Comparison of ENCODE assay signal across 9 cellular contexts in genomic region chr9:73869261-73869660, GRCh38.
DNase-seq lines count a peak whose midpoint lies in the region; ATAC-seq and TF ChIP-seq lines count a peak whose summit lies in the region.
"Had no signal": no experiment of that assay in that cellular context is flagged by ENCODE, and none has a peak within 500 bp of the region (broad histone marks: within the 10 kb centered on the region; RNA-seq: fewer than 3 reads in every experiment).

No MANE protein-coding gene starts in this region.

- no peak overlapping the region for H3K27ac ChIP-seq in gastroesophageal sphincter
- H3K27ac ChIP-seq: ascending aorta had no signal

- TF ChIP-seq POLR2A in gastroesophageal sphincter (IDR thresholded peaks at IDR 0.05): no peak

- no peak overlapping the region for H3K4me3 ChIP-seq in gastroesophageal sphincter
- H3K4me3 ChIP-seq: ascending aorta had no signal

- no peaks in the 10 kb centered on the region for H3K36me3 ChIP-seq in gastroesophageal sphincter
- H3K36me3 ChIP-seq: ascending aorta had no signal

- H3K27ac Mint-ChIP-seq in activated T-helper 1 cell treated with anti-CD3 and anti-CD28 coated beads, Interleukin-12 subunit alpha, Interleukin-12 subunit beta, Interleukin-2, Interleukin-4 antibody, amounts not matched to agents 30 ng/mL and 10 ng/mL and 1 ng/mL, durations not matched to agents 14 hours and 24 hours and 36 hours: no peak overlapping the region
- peak overlapping the region in 1 of 2 donors; percentile 71 for H3K27ac Mint-ChIP-seq in natural killer cell

- H3K36me3 Mint-ChIP-seq in activated T-helper 1 cell treated with anti-CD3 and anti-CD28 coated beads, Interleukin-12 subunit alpha, Interleukin-12 subunit beta, Interleukin-2, Interleukin-4 antibody, amounts not matched to agents 30 ng/mL and 10 ng/mL and 1 ng/mL, durations not matched to agents 14 hours and 24 hours and 36 hours (ENCODE audit: low read depth): no peaks in the 10 kb centered on the region
- H3K36me3 Mint-ChIP-seq in natural killer cell: no peaks in the 10 kb centered on the region

- TF ChIP-seq EP300 in gastroesophageal sphincter (IDR thresholded peaks at IDR 0.05): no peak

- peaks cover 5% of the 10 kb centered on the region for H3K4me1 Mint-ChIP-seq in activated T-helper 1 cell treated with anti-CD3 and anti-CD28 coated beads, Interleukin-12 subunit alpha, Interleukin-12 subunit beta, Interleukin-2, Interleukin-4 antibody, amounts not matched to agents 30 ng/mL and 10 ng/mL and 1 ng/mL, durations not matched to agents 14 hours and 24 hours and 36 hours (ENCODE audit: low read depth)
- H3K4me1 Mint-ChIP-seq in natural killer cell: peaks cover 0 to 11% of the 10 kb centered on the region in 2 donors

- DNase-seq in AML-193 (lab: John Stamatoyannopoulos, UW): peak; percentile 18 to 27
- peak; percentile 88 for DNase-seq in NCI-H2107 treated with DMSO at 0.1 percent for 48 hours (lab: John Stamatoyannopoulos, UW; ENCODE audit: unreplicated experiment)
- peak; percentile 1 for DNase-seq in activated T-helper 1 cell treated with anti-CD3 and anti-CD28 coated beads, Interleukin-12 subunit alpha, Interleukin-12 subunit beta, Interleukin-2, Interleukin-4 antibody, amounts not matched to agents 30 ng/mL and 10 ng/mL and 1 ng/mL, durations not matched to agents 14 hours and 24 hours and 36 hours (ENCODE audit: low spot score)
- DNase-seq in natural killer cell: peak; percentile 33
- DNase-seq in NCI-H510A treated with DMSO at 0.1 percent for 48 hours (lab: John Stamatoyannopoulos, UW): no peak

- no peaks in the 10 kb centered on the region for H3K27me3 Mint-ChIP-seq in activated T-helper 1 cell treated with anti-CD3 and anti-CD28 coated beads, Interleukin-12 subunit alpha, Interleukin-12 subunit beta, Interleukin-2, Interleukin-4 antibody, amounts not matched to agents 30 ng/mL and 10 ng/mL and 1 ng/mL, durations not matched to agents 14 hours and 24 hours and 36 hours (ENCODE audit: insufficient read depth)
- peaks cover 7 to 9% of the 10 kb centered on the region in 2 donors for H3K27me3 Mint-ChIP-seq in natural killer cell (ENCODE audit: low read depth in 2 of 2)

- H3K4me1 ChIP-seq in gastroesophageal sphincter: no peaks in the 10 kb centered on the region
- H3K4me1 ChIP-seq: ascending aorta had no signal

- ATAC-seq in GM18870 (IDR thresholded peaks at IDR 0.05; ENCODE audit: unreplicated experiment): peak; percentile 100
- peak; percentile 100 for ATAC-seq in HG03060 (IDR thresholded peaks at IDR 0.05; ENCODE audit: low read depth, unreplicated experiment)
- peak; percentile 97 to 98 (median 98) for ATAC-seq in natural killer cell
- ATAC-seq in gastroesophageal sphincter: no peak

- WGBS in gastroesophageal sphincter (ENCODE audit: low coverage in 1 of 2), 2 donors: 53 to 62% methylated on average over 3 of the region's 3 CpGs

- intact Hi-C loops in activated T-helper 1 cell treated with anti-CD3 and anti-CD28 coated beads, Interleukin-12 subunit alpha, Interleukin-12 subunit beta, Interleukin-2, Interleukin-4 antibody, amounts not matched to agents 30 ng/mL and 10 ng/mL and 1 ng/mL, durations not matched to agents 14 hours and 24 hours and 36 hours (cut with micrococcal nuclease): no loop called here
- intact Hi-C loops in natural killer cell (cut with micrococcal nuclease): loop anchor here (10.0 kb wide), 1 partner anchor 406 kb away; no protein-coding TSS in a partner anchor

- no peaks in the 10 kb centered on the region for H3K27me3 ChIP-seq in gastroesophageal sphincter
- H3K27me3 ChIP-seq: ascending aorta had no signal

- H3K9me3 Mint-ChIP-seq in activated T-helper 1 cell treated with anti-CD3 and anti-CD28 coated beads, Interleukin-12 subunit alpha, Interleukin-12 subunit beta, Interleukin-2, Interleukin-4 antibody, amounts not matched to agents 30 ng/mL and 10 ng/mL and 1 ng/mL, durations not matched to agents 14 hours and 24 hours and 36 hours: no peaks in the 10 kb centered on the region
- no peaks in the 10 kb centered on the region for H3K9me3 Mint-ChIP-seq in natural killer cell

- TF ChIP-seq CTCF in natural killer cell (IDR thresholded peaks at IDR 0.05): no peak
- no peak for TF ChIP-seq CTCF in gastroesophageal sphincter (IDR thresholded peaks at IDR 0.05)

- no peak overlapping the region for H3K4me3 Mint-ChIP-seq in activated T-helper 1 cell treated with anti-CD3 and anti-CD28 coated beads, Interleukin-12 subunit alpha, Interleukin-12 subunit beta, Interleukin-2, Interleukin-4 antibody, amounts not matched to agents 30 ng/mL and 10 ng/mL and 1 ng/mL, durations not matched to agents 14 hours and 24 hours and 36 hours
- H3K4me3 Mint-ChIP-seq in natural killer cell: no peak overlapping the region

- no peaks in the 10 kb centered on the region for H3K9me3 ChIP-seq in gastroesophageal sphincter
- H3K9me3 ChIP-seq: ascending aorta had no signal
